ENCODE assay signal across 8 cellular contexts in the genomic region with DNA sequence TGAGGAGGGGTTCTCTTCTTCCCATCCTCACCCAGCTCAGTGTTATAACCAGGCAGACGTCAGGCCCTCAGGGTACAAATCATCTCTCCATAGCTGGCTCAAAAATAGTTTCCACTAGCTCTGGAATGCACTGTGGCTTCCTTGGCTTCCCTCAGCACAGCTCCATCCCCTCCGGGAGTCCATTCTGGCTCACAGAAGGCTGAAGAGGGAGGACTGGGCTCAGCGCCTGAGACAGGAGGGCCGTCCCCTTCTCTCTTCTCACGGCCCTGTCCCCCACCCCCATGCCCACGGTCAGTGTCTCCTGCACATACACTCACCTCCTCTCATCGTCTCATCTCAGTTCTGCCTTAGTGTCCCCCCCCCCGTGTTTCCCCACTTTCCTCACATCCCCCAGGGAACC. TPM values are rescaled to one million over a fixed set of nuclear protein-coding genes. Genes with fewer than 3 reads are reported as not detected.
DNase-seq lines count a peak whose midpoint lies in the region; ATAC-seq, FAIRE-seq and TF ChIP-seq lines count a peak whose summit lies in the region.

No MANE protein-coding gene starts in this region.

- H3K27ac ChIP-seq in breast epithelium (peak overlapping the region; percentile 90 to 94), keratinocyte (ENCODE audit: control insufficient read depth, insufficient read depth, low read length) (peak overlapping the region; percentile 16)

- peaks cover 2% of the 10 kb centered on the region for H4K20me1 ChIP-seq in keratinocyte (ENCODE audit: control insufficient read depth, extremely low read depth, insufficient read depth, low read length)

- FAIRE-seq in keratinocyte (lab: Jason Lieb, UNC), result peak; percentile 91

- H3K9me3 ChIP-seq in breast epithelium, result no peaks in the 10 kb centered on the region
- no peaks in the 10 kb centered on the region for H3K9me3 ChIP-seq in keratinocyte (ENCODE audit: control insufficient read depth, low read depth, low read length)

- H3K36me3 ChIP-seq in breast epithelium, result no peaks in the 10 kb centered on the region
- peaks cover 12 to 21% of the 10 kb centered on the region in 2 experiments for H3K36me3 ChIP-seq in keratinocyte (ENCODE audit: control insufficient read depth in 2 of 2, extremely low read depth in 1 of 2, insufficient read depth in 2 of 2, low read length in 2 of 2)

- H3K4me1 Mint-ChIP-seq in stimulated activated naive B cell treated with anti-CD40 and anti-IgM and Interleukin-4, amounts not matched to agents 10 μg/mL and 1 μg/mL and 100 μg/mL, for 72 hours, result peaks cover 16 to 22% of the 10 kb centered on the region in 2 donors

- dilution Hi-C loops in keratinocyte (cut with MboI; ENCODE audit: extremely low pct_ligation_motif_present, low sequenced_read_pairs), result no loop called here

- peaks cover 4% of the 10 kb centered on the region for H3K9me1 ChIP-seq in keratinocyte (ENCODE audit: control insufficient read depth, extremely low read depth, insufficient read depth, low read length)

- DNase-seq in GM04503 (ENCODE audit: low read depth) (peak; percentile 89), breast epithelium (ENCODE audit: low spot score in 2 of 2) (peak; percentile 65 to 92), keratinocyte (ENCODE audit: low read depth, low spot score) (no peak), NCI-H2081 treated with DMSO at 0.1 percent for 48 hours (lab: John Stamatoyannopoulos, UW) (no peak), NAMALWA (ENCODE audit: low spot score) (no peak)
- DNase-seq in stimulated activated naive B cell treated with anti-CD40 and anti-IgM and Interleukin-4, amounts not matched to agents 10 μg/mL and 1 μg/mL and 100 μg/mL, for 72 hours, result no peak

- H3K27me3 ChIP-seq in breast epithelium (no peaks in the 10 kb centered on the region), keratinocyte (ENCODE audit: control insufficient read depth, extremely low read depth, insufficient read depth, low read length) (no peaks in the 10 kb centered on the region)

- H3K9ac ChIP-seq in keratinocyte (ENCODE audit: control insufficient read depth, extremely low read depth, insufficient read depth, low read length), result no peak overlapping the region

- H3K4me3 ChIP-seq in breast epithelium (peak overlapping the region in 2 of 3 donors; percentile 21 to 56), keratinocyte (ENCODE audit: control insufficient read depth in 2 of 3, extremely low read depth in 1 of 3, insufficient read depth in 2 of 3, low read depth in 1 of 3, low read length in 3 of 3) (peak overlapping the region in 1 of 3 experiments; percentile 3)

- H3K4me1 ChIP-seq in breast epithelium (peaks cover 20 to 39% of the 10 kb centered on the region in 2 donors), keratinocyte (ENCODE audit: control insufficient read depth, extremely low read depth, insufficient read depth, low read length) (peaks cover 25% of the 10 kb centered on the region)

- peak; percentile 4 to 17 for ATAC-seq in stimulated activated naive B cell treated with anti-CD40 and anti-IgM and Interleukin-4, amounts not matched to agents 10 μg/mL and 1 μg/mL and 100 μg/mL, for 72 hours (replicated peaks)
- ATAC-seq in GM21515 (IDR thresholded peaks at IDR 0.05; ENCODE audit: unreplicated experiment), result no peak
- ATAC-seq in HG02678 (IDR thresholded peaks at IDR 0.05; ENCODE audit: unreplicated experiment), result no peak

- intact Hi-C loops in breast epithelium (cut with DNase I; ENCODE audit: low total_unique reads), result no loop called here

- H3K4me2 ChIP-seq in keratinocyte (ENCODE audit: control insufficient read depth, extremely low read depth, insufficient read depth, low read depth, low read length), result peak overlapping the region; percentile 35

- peaks cover 12 to 19% of the 10 kb centered on the region in 2 donors for H3K27me3 Mint-ChIP-seq in stimulated activated naive B cell treated with anti-CD40 and anti-IgM and Interleukin-4, amounts not matched to agents 10 μg/mL and 1 μg/mL and 100 μg/mL, for 72 hours

- peak overlapping the region; percentile 16 for H2AFZ ChIP-seq in keratinocyte (ENCODE audit: control insufficient read depth, low read length)

- no peaks in the 10 kb centered on the region for H3K79me2 ChIP-seq in keratinocyte (ENCODE audit: control insufficient read depth, insufficient read depth, low read length)

- H3K36me3 Mint-ChIP-seq in stimulated activated naive B cell treated with anti-CD40 and anti-IgM and Interleukin-4, amounts not matched to agents 10 μg/mL and 1 μg/mL and 100 μg/mL, for 72 hours, result no peaks in the 10 kb centered on the region

- TF ChIP-seq POLR2A in breast epithelium (IDR thresholded peaks at IDR 0.05), result no peak

- no peak overlapping the region for H3K27ac Mint-ChIP-seq in stimulated activated naive B cell treated with anti-CD40 and anti-IgM and Interleukin-4, amounts not matched to agents 10 μg/mL and 1 μg/mL and 100 μg/mL, for 72 hours

- no peaks in the 10 kb centered on the region for H3K9me3 Mint-ChIP-seq in stimulated activated naive B cell treated with anti-CD40 and anti-IgM and Interleukin-4, amounts not matched to agents 10 μg/mL and 1 μg/mL and 100 μg/mL, for 72 hours

- H3K4me3 Mint-ChIP-seq in stimulated activated naive B cell treated with anti-CD40 and anti-IgM and Interleukin-4, amounts not matched to agents 10 μg/mL and 1 μg/mL and 100 μg/mL, for 72 hours, result no peak overlapping the region

- no peak for TF ChIP-seq CTCF in breast epithelium (IDR thresholded peaks at IDR 0.05)
- no peak for TF ChIP-seq CTCF in keratinocyte (optimal IDR thresholded peaks at IDR 0.05 in 1 of 3, IDR thresholded peaks at IDR 0.05 in 1 of 3, conservative IDR thresholded peaks at IDR 0.05 in 1 of 3; ENCODE audit: extremely low read depth in 1 of 3, insufficient read depth in 2 of 3, low read length in 3 of 3)

RNA-seq across cellular contexts. Expression of gene UMPS, which starts 50.1 kb away (rescaled TPM):
- 10 to 100 TPM; 18.4 to 34.1 (median 28.0) TPM for total RNA-seq in breast epithelium
- polyA plus RNA-seq in keratinocyte, result 43.2 to 53.7 TPM (median 51.7 TPM) in 3 replicates
- polyA plus RNA-seq in keratinocyte (2011; ENCODE audit: low read depth), result 55.3 TPM
- 25.8 and 35.3 TPM in 2 replicates for polyA plus RNA-seq in keratinocyte (2011; cell fraction: cytosol; rRNA removed)
- polyA plus RNA-seq in keratinocyte (2011; cell fraction: nucleus; rRNA removed), result 40.5 and 52.5 TPM in 2 replicates
- 21.1 and 30.6 TPM in 2 replicates for polyA plus RNA-seq in keratinocyte (2012; ENCODE audit: low replicate concordance)
- 30.4 to 61.2 TPM (median 43.1 TPM) in 3 replicates for polyA minus RNA-seq in keratinocyte
- polyA minus RNA-seq in keratinocyte (2011; cell fraction: cytosol; rRNA and poly(A)+ RNA removed), result 89.2 TPM
- 16.4 and 29.3 TPM in 2 replicates for polyA minus RNA-seq in keratinocyte (2011; cell fraction: nucleus; rRNA and poly(A)+ RNA removed)

Comparison
In these comparisons a context has a peak if more than half of its experiments do, and no peak if none do; other contexts are left out.
1. DNase-seq: peak in GM04503 (single experiment) and breast epithelium (2 of 2); none in keratinocyte (single experiment), stimulated activated naive B cell treated with anti-CD40 and anti-IgM and Interleukin-4, amounts not matched to agents 10 μg/mL and 1 μg/mL and 100 μg/mL, for 72 hours (single experiment), NCI-H2081 treated with DMSO at 0.1 percent for 48 hours (single experiment) and NAMALWA (single experiment).
2. ATAC-seq: peak in stimulated activated naive B cell treated with anti-CD40 and anti-IgM and Interleukin-4, amounts not matched to agents 10 μg/mL and 1 μg/mL and 100 μg/mL, for 72 hours (2 of 2); none in GM21515 (single experiment) and HG02678 (single experiment).